In the genomic region with DNA sequence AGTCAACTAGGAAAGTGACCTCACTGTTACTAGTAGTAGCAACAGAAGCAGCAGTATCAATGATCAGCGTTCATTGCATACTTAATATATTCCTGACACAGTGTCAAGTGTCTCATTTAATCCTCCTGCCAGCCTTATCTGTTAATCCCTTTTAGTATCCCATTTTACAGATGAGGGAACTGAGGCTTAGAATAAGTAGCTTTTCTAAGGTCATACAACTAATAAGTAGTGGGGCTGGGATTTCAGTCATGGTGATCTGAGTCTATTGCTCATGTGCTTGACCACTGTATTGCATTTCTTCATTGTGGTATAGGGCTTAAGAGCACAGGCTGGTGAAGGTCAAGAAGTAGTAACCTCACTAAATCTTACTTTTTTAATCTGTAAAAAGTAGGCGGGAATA, we compare ENCODE assay signal across 2 cellular contexts.
TF ChIP-seq lines count a peak whose summit lies in the region.

No MANE protein-coding gene starts in this region.

TF ChIP-seq in HepG2, 621 proteins besides CTCF, POLR2A, EP300 and RAD21:
- TF ChIP-seq ZNF282 (IDR thresholded peaks at IDR 0.05; ENCODE audit: partially characterized antibody): no peak
- TF ChIP-seq ZNF629 (CRISPR knock-in tag; conservative IDR thresholded peaks at IDR 0.05): peak; percentile 58

TF ChIP-seq in H1, 55 proteins besides CTCF, POLR2A, EP300 and RAD21:
- no peak for TF ChIP-seq KDM5A (IDR thresholded peaks at IDR 0.05; ENCODE audit: low read length)
- TF ChIP-seq KDM1A (IDR thresholded peaks at IDR 0.05; ENCODE audit: borderline replicate concordance, low read length): peak; percentile 73; the same call in 1 of the 2 replicates
